Comparison of ENCODE assay signal across 1 cellular context in genomic region chr9:75197521-75197920, GRCh38.
TF ChIP-seq lines count a peak whose summit lies in the region.

No MANE protein-coding gene starts in this region.

TF ChIP-seq in HEK293, 187 proteins besides CTCF, POLR2A, EP300 and RAD21 (continued from another document and continues in another):
- no peak for TF ChIP-seq ZNF449 (tag by site-specific recombination; IDR thresholded peaks at IDR 0.05)
- no peak for TF ChIP-seq ZBTB49 (tag by site-specific recombination; IDR thresholded peaks at IDR 0.05; ENCODE audit: low read depth)
- no peak for TF ChIP-seq ZNF791 (tag by site-specific recombination; IDR thresholded peaks at IDR 0.05)
- TF ChIP-seq ZNF501 (tag by site-specific recombination; IDR thresholded peaks at IDR 0.05) = no peak
- TF ChIP-seq HOXC10 (CRISPR knock-in tag; IDR thresholded peaks at IDR 0.05) = no peak
- no peak for TF ChIP-seq ZNF510 (tag by site-specific recombination; IDR thresholded peaks at IDR 0.05; ENCODE audit: insufficient replicate concordance)
- TF ChIP-seq PRDM2 (tag by site-specific recombination; IDR thresholded peaks at IDR 0.05; ENCODE audit: borderline replicate concordance) = no peak
- TF ChIP-seq ZNF530 (tag by site-specific recombination; IDR thresholded peaks at IDR 0.05; ENCODE audit: low read depth) = no peak
- peak; percentile 56 for TF ChIP-seq ZNF629 (tag by site-specific recombination; IDR thresholded peaks at IDR 0.05)
- peak; percentile 76; the same call in 1 of the 2 replicates for TF ChIP-seq ZNF692 (tag by site-specific recombination; IDR thresholded peaks at IDR 0.05)
- no peak for TF ChIP-seq ZNF138 (tag by site-specific recombination; IDR thresholded peaks at IDR 0.05; ENCODE audit: borderline replicate concordance)
- TF ChIP-seq ZNF768 (tag by site-specific recombination; IDR thresholded peaks at IDR 0.05) = no peak
- no peak for TF ChIP-seq EGR2 (tag by site-specific recombination; IDR thresholded peaks at IDR 0.05; ENCODE audit: low read depth)
- no peak for TF ChIP-seq ZNF785 (tag by site-specific recombination; IDR thresholded peaks at IDR 0.05)
- no peak for TF ChIP-seq ZNF830 (tag by site-specific recombination; IDR thresholded peaks at IDR 0.05; ENCODE audit: low read depth)
- no peak for TF ChIP-seq REST (tag by site-specific recombination; IDR thresholded peaks at IDR 0.05)
- TF ChIP-seq ZNF416 (tag by site-specific recombination; IDR thresholded peaks at IDR 0.05) = no peak
- TF ChIP-seq ZNF792 (tag by site-specific recombination; IDR thresholded peaks at IDR 0.05) = no peak
- TF ChIP-seq ZNF600 (tag by site-specific recombination; IDR thresholded peaks at IDR 0.05) = no peak
- TF ChIP-seq ZNF623 (tag by site-specific recombination; IDR thresholded peaks at IDR 0.05) = no peak
- no peak for TF ChIP-seq ZXDB (tag by site-specific recombination; IDR thresholded peaks at IDR 0.05)
- no peak for TF ChIP-seq ZNF654 (tag by site-specific recombination; IDR thresholded peaks at IDR 0.05; ENCODE audit: low read depth)
- 0 out of 2 replicates have a peak, but pooled peaks have one; percentile 50 for TF ChIP-seq ZFP69B (tag by site-specific recombination; IDR thresholded peaks at IDR 0.05)
- no peak for TF ChIP-seq OVOL3 (tag by site-specific recombination; IDR thresholded peaks at IDR 0.05)
- no peak for TF ChIP-seq ZNF37A (tag by site-specific recombination; IDR thresholded peaks at IDR 0.05)
- TF ChIP-seq ZNF214 (tag by site-specific recombination; IDR thresholded peaks at IDR 0.05; ENCODE audit: borderline replicate concordance) = peak; percentile 20; the same call in 1 of the 2 replicates
- TF ChIP-seq ZNF555 (tag by site-specific recombination; conservative IDR thresholded peaks at IDR 0.05) = no peak
- TF ChIP-seq, protein P1, sequence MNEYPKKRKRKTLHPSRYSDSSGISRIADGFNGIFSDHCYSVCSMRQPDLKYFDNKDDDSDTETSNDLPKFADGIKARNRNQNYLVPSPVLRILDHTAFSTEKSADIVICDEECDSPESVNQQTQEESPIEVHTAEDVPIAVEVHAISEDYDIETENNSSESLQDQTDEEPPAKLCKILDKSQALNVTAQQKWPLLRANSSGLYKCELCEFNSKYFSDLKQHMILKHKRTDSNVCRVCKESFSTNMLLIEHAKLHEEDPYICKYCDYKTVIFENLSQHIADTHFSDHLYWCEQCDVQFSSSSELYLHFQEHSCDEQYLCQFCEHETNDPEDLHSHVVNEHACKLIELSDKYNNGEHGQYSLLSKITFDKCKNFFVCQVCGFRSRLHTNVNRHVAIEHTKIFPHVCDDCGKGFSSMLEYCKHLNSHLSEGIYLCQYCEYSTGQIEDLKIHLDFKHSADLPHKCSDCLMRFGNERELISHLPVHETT (tag by site-specific recombination; IDR thresholded peaks at IDR 0.05) = no peak
- no peak for TF ChIP-seq ZBTB44 (tag by site-specific recombination; IDR thresholded peaks at IDR 0.05)
- no peak for TF ChIP-seq ELK4 (IDR thresholded peaks at IDR 0.05; ENCODE audit: borderline replicate concordance, low read depth, low read length)
- TF ChIP-seq ZNF610 (tag by site-specific recombination; IDR thresholded peaks at IDR 0.05; ENCODE audit: borderline replicate concordance) = no peak
- TF ChIP-seq ZBTB8A (tag by site-specific recombination; IDR thresholded peaks at IDR 0.05) = no peak
- no peak for TF ChIP-seq SETDB1 (IDR thresholded peaks at IDR 0.05; ENCODE audit: insufficient read length, low read length)
- TF ChIP-seq ZNF398 (tag by site-specific recombination; IDR thresholded peaks at IDR 0.05) = peak; percentile 58
